8 cellular contexts compared by ENCODE assay signal in the genomic region with DNA sequence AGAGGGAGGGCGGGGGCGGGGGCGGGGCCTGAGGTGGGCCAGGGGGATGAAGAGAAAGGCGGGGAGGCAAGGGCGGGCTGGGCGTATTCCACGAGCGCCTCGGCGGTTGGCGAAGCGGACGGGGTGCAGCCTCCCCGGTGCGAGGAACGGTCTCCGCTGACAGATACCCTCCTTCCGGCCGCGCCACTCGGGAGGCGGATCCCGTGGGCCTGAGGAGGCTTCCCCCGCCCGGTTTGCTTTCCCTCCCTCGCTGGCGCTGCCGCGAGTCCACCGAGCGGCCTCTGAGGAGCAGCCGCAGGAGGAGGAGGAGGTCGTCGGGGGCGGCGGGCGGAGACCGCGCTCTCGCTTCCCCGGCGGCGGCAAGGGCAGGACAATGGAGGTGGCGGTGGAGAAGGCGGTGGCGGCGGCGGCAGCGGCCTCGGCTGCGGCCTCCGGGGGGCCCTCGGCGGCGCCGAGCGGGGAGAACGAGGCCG. TPM values are rescaled to one million over a fixed set of nuclear protein-coding genes. Genes with fewer than 3 reads are reported as not detected.
A peak's percentile ranks its signal among the peaks of the same experiment; 100 is the strongest.
DNase-seq lines count a peak whose midpoint lies in the region; ATAC-seq lines count a peak whose summit lies in the region.

A gene (plus strand): TSS at position 84 of the 473 bp plus-strand sequence. CDS start 290 bp downstream, at position 374.

- peak within 1 kb of the TSS; percentile 92 for H3K4me2 ChIP-seq in skeletal muscle satellite cell (ENCODE audit: low read length)

- H3K27ac Mint-ChIP-seq in activated naive CD8-positive, alpha-beta T cell treated with anti-CD3 and anti-CD28 coated beads for 36 hours, result peak within 1 kb of the TSS; percentile 92

- H3K9ac ChIP-seq in skeletal muscle satellite cell (ENCODE audit: low read depth, low read length), result peak within 1 kb of the TSS; percentile 89

- peak within 1 kb of the TSS; percentile 83 for H3K4me3 ChIP-seq in right cardiac atrium (ENCODE audit: low read length)
- peak within 1 kb of the TSS; percentile 82 for H3K4me3 ChIP-seq in skeletal muscle satellite cell (ENCODE audit: low read length)

- DNase-seq in activated CD8-positive, alpha-beta memory T cell treated with anti-CD3 and anti-CD28 coated beads for 24 hours, result peak; percentile 94
- no peak for DNase-seq in activated CD8-positive, alpha-beta memory T cell treated with anti-CD3 and anti-CD28 coated beads, Interleukin-2, amount 50 U/mL, for 4 hours
- DNase-seq in NCI-H1417 treated with DMSO at 0.1 percent for 48 hours (lab: John Stamatoyannopoulos, UW) (peak; percentile 71), right cardiac atrium (peak in 2 of 3 donors; percentile 98 to 99), NAMALWA (ENCODE audit: low spot score) (no peak)
- DNase-seq in activated naive CD8-positive, alpha-beta T cell treated with anti-CD3 and anti-CD28 coated beads for 36 hours, result peak; percentile 98

- ATAC-seq in HG02642 (IDR thresholded peaks at IDR 0.05; ENCODE audit: poor library complexity, unreplicated experiment) (peak; percentile 83), right cardiac atrium (peak in 1 of 2 donors; percentile 98)

- H3K4me3 Mint-ChIP-seq in activated naive CD8-positive, alpha-beta T cell treated with anti-CD3 and anti-CD28 coated beads for 36 hours, result peak within 1 kb of the TSS; percentile 90

- H3K4me1 ChIP-seq in right cardiac atrium (ENCODE audit: control insufficient read depth, insufficient read depth, low read length) (no peaks in the 10 kb centered on the region), skeletal muscle satellite cell (ENCODE audit: control insufficient read depth, insufficient read depth, low read length) (peaks cover 4% of the 10 kb centered on the region)

- H3K9me3 ChIP-seq in right cardiac atrium (ENCODE audit: control insufficient read depth, low read length) (no peaks in the 10 kb centered on the region), skeletal muscle satellite cell (replicated peaks; ENCODE audit: low read length) (no peaks in the 10 kb centered on the region)

- H3K4me1 Mint-ChIP-seq in activated naive CD8-positive, alpha-beta T cell treated with anti-CD3 and anti-CD28 coated beads for 36 hours, result peaks cover 19% of the 10 kb centered on the region

- H3K27me3 ChIP-seq in right cardiac atrium (ENCODE audit: control insufficient read depth, insufficient read depth), result no peaks in the 10 kb centered on the region
- H3K27me3 ChIP-seq in skeletal muscle satellite cell (ENCODE audit: control insufficient read depth, insufficient read depth, low read length), result no peaks in the 10 kb centered on the region

- peaks cover 1% of the 10 kb centered on the region for H3K9me3 Mint-ChIP-seq in activated naive CD8-positive, alpha-beta T cell treated with anti-CD3 and anti-CD28 coated beads for 36 hours

- no peaks in the 10 kb centered on the region for H3K36me3 ChIP-seq in skeletal muscle satellite cell (ENCODE audit: insufficient read depth, low read length)

- peak within 1 kb of the TSS; percentile 96 for H3K27ac ChIP-seq in right cardiac atrium (ENCODE audit: low read length)

- intact Hi-C loops in right cardiac atrium (cut with DNase I), result no loop called here

- under 1% methylated on average over 57 of the region's 59 CpGs for WGBS in right cardiac atrium

- no peaks in the 10 kb centered on the region for H3K27me3 Mint-ChIP-seq in activated naive CD8-positive, alpha-beta T cell treated with anti-CD3 and anti-CD28 coated beads for 36 hours

- peaks cover 12% of the 10 kb centered on the region for H3K36me3 Mint-ChIP-seq in activated naive CD8-positive, alpha-beta T cell treated with anti-CD3 and anti-CD28 coated beads for 36 hours

RNA-seq across cellular contexts. Expression of the gene that starts here (rescaled TPM):
- total RNA-seq in activated naive CD8-positive, alpha-beta T cell treated with anti-CD3 and anti-CD28 coated beads for 36 hours, result 10 to 100 TPM; 15.5 to 17.9 TPM
- 10 to 100 TPM; 15.0 to 18.7 (median 18.5) TPM for total RNA-seq in right cardiac atrium
- polyA plus RNA-seq in right cardiac atrium, result 9.4 TPM
- total RNA-seq in skeletal muscle satellite cell (2012; rRNA removed), result 5.7 and 5.8 TPM in 2 replicates

Comparison
In these comparisons a context has a peak if more than half of its experiments do, and no peak if none do; other contexts are left out.
1. DNase-seq: peak in activated CD8-positive, alpha-beta memory T cell treated with anti-CD3 and anti-CD28 coated beads for 24 hours (single experiment), NCI-H1417 treated with DMSO at 0.1 percent for 48 hours (single experiment), activated naive CD8-positive, alpha-beta T cell treated with anti-CD3 and anti-CD28 coated beads for 36 hours (single experiment) and right cardiac atrium (2 of 3); none in activated CD8-positive, alpha-beta memory T cell treated with anti-CD3 and anti-CD28 coated beads, Interleukin-2, amount 50 U/mL, for 4 hours (single experiment) and NAMALWA (single experiment).